Comparison of ENCODE assay signal across 8 cellular contexts in the genomic region with DNA sequence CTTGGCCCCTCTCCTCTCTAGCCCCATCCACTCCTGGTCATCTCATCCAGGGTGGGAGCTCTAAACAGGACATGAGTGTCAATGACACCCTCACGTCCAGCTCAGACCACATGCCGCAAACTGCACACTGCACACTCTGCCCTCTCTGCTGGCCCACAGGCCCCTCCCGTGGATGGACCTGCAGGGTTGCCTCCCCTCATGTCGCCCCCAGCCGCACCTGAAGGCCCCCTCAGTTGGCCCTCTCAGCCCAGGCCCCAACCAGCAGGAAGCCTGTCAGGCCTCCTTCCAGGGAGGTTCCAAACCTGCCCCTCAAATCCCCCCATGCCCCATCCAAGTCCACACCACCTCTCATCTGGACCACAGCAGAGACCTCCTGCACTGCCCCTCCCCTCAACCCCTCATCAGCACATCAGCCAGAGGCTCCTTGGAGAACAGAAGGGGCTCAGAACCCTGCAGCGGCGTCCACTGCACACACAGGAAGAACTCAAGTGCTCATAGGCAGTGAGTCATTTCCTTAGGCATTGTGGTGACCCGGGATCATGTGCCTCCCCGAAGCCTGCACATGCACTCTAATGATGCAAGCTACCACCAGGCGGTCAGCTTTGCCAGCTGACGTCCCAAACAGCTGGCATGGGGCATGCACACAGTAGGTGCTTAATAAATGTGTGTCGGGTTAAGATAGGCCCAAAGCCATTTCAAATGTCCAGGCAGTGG. TPM values are rescaled to one million over a fixed set of nuclear protein-coding genes. Genes with fewer than 3 reads are reported as not detected.
DNase-seq lines count a peak whose midpoint lies in the region; ATAC-seq, FAIRE-seq and TF ChIP-seq lines count a peak whose summit lies in the region.

No MANE protein-coding gene starts in this region.

- peaks cover 9% of the 10 kb centered on the region for H3K9me3 Mint-ChIP-seq in glutamatergic neuron (ENCODE audit: unreplicated experiment)
- H3K9me3 Mint-ChIP-seq in type B pancreatic cell, result no peaks in the 10 kb centered on the region

- H3K4me1 Mint-ChIP-seq in glutamatergic neuron (ENCODE audit: low read depth, unreplicated experiment), result peaks cover 9% of the 10 kb centered on the region
- H3K4me1 Mint-ChIP-seq in type B pancreatic cell (ENCODE audit: unreplicated experiment), result peaks cover 14% of the 10 kb centered on the region

- TF ChIP-seq CTCF in glutamatergic neuron (IDR thresholded peaks at IDR 0.05; ENCODE audit: partially characterized antibody, unreplicated experiment) (no peak), type B pancreatic cell (conservative IDR thresholded peaks at IDR 0.05) (no peak)

- DNase-seq in GM12891 (ENCODE audit: insufficient read length, low spot score) (no peak), glomerular visceral epithelial cell (ENCODE audit: extremely low spot score) (peak; percentile 82), glutamatergic neuron (no peak), type B pancreatic cell (ENCODE audit: extremely low spot score, unreplicated experiment) (no peak)
- DNase-seq in activated effector memory CD4-positive, alpha-beta T cell treated with anti-CD3 and anti-CD28 coated beads, Interleukin-2, amount 50 U/mL, for 16 hours, result peak; percentile 82
- DNase-seq in stimulated activated CD4-positive, alpha-beta T cell treated with anti-CD3 and anti-CD28 coated beads, Interleukin-15, amount 100 ng/mL, for 1 hour (ENCODE audit: low read depth in 1 of 2, low spot score in 1 of 2), result peak; percentile 18 to 26

- H3K27ac Mint-ChIP-seq in glutamatergic neuron (ENCODE audit: unreplicated experiment) (no peak overlapping the region), type B pancreatic cell (no peak overlapping the region)

- H3K27me3 Mint-ChIP-seq in glutamatergic neuron (ENCODE audit: unreplicated experiment) (peaks cover 15% of the 10 kb centered on the region), type B pancreatic cell (peaks cover 3% of the 10 kb centered on the region)

- H3K4me3 Mint-ChIP-seq in glutamatergic neuron (ENCODE audit: unreplicated experiment) (no peak overlapping the region), type B pancreatic cell (no peak overlapping the region)

- H3K36me3 Mint-ChIP-seq in glutamatergic neuron (ENCODE audit: unreplicated experiment) (peaks cover 3% of the 10 kb centered on the region), type B pancreatic cell (no peaks in the 10 kb centered on the region)

- no peak for TF ChIP-seq POLR2A in GM12891 (IDR thresholded peaks at IDR 0.05; ENCODE audit: low read depth, low read length)

- FAIRE-seq in GM12891 (lab: Jason Lieb, UNC), result peak; percentile 61

- no peak for ATAC-seq in HG02870 (IDR thresholded peaks at IDR 0.05; ENCODE audit: unreplicated experiment)

TF ChIP-seq in GM12891, 5 proteins besides CTCF, POLR2A, EP300 and RAD21:
- TF ChIP-seq POLR2AphosphoS5 (IDR thresholded peaks at IDR 0.05; ENCODE audit: low read depth, low read length) (no peak), SPI1 (IDR thresholded peaks at IDR 0.05; ENCODE audit: low read depth, low read length) (no peak), TAF1 (IDR thresholded peaks at IDR 0.05; ENCODE audit: low read depth, low read length) (no peak), PAX5 (IDR thresholded peaks at IDR 0.05; ENCODE audit: insufficient read depth, low read length, severe bottlenecking) (no peak), POU2F2 (IDR thresholded peaks at IDR 0.05; ENCODE audit: low read depth, low read length) (no peak)

TF ChIP-seq in PFSK-1, 5 proteins besides CTCF, POLR2A, EP300 and RAD21:
- peak; percentile 40; the same call in 1 of the 2 replicates for TF ChIP-seq POLR2AphosphoS5 (IDR thresholded peaks at IDR 0.05; ENCODE audit: low read depth, low read length)
- peak; percentile 66 for TF ChIP-seq FOXP2 (optimal IDR thresholded peaks at IDR 0.05; ENCODE audit: borderline replicate concordance, extremely low read depth, extremely low read length, insufficient read depth)
- TF ChIP-seq, protein P1, sequence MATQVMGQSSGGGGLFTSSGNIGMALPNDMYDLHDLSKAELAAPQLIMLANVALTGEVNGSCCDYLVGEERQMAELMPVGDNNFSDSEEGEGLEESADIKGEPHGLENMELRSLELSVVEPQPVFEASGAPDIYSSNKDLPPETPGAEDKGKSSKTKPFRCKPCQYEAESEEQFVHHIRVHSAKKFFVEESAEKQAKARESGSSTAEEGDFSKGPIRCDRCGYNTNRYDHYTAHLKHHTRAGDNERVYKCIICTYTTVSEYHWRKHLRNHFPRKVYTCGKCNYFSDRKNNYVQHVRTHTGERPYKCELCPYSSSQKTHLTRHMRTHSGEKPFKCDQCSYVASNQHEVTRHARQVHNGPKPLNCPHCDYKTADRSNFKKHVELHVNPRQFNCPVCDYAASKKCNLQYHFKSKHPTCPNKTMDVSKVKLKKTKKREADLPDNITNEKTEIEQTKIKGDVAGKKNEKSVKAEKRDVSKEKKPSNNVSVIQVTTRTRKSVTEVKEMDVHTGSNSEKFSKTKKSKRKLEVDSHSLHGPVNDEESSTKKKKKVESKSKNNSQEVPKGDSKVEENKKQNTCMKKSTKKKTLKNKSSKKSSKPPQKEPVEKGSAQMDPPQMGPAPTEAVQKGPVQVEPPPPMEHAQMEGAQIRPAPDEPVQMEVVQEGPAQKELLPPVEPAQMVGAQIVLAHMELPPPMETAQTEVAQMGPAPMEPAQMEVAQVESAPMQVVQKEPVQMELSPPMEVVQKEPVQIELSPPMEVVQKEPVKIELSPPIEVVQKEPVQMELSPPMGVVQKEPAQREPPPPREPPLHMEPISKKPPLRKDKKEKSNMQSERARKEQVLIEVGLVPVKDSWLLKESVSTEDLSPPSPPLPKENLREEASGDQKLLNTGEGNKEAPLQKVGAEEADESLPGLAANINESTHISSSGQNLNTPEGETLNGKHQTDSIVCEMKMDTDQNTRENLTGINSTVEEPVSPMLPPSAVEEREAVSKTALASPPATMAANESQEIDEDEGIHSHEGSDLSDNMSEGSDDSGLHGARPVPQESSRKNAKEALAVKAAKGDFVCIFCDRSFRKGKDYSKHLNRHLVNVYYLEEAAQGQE (IDR thresholded peaks at IDR 0.05; ENCODE audit: insufficient read depth in 1 of 2, low read depth in 2 of 2, low read length in 2 of 2), result peak in 1 of 2 experiments; percentile 59; a peak in 1 of 4 replicates
- TF ChIP-seq TAF1 (IDR thresholded peaks at IDR 0.05; ENCODE audit: borderline replicate concordance, insufficient read depth, low read length), result no peak
- TF ChIP-seq SIN3A (IDR thresholded peaks at IDR 0.05; ENCODE audit: borderline replicate concordance, insufficient read depth, low read length), result 0 out of 2 replicates have a peak, but pooled peaks have one; percentile 64

RNA-seq across cellular contexts. Expression of a gene that starts 12.9 kb away (rescaled TPM):
- 0.15 TPM for polyA plus RNA-seq in GM12891 (2012; ENCODE audit: low read depth, missing spikeins)
- polyA plus RNA-seq in PFSK-1 (2012; ENCODE audit: insufficient read length, low read depth), result 70.8 TPM
- total RNA-seq in glutamatergic neuron (ENCODE audit: unreplicated experiment), result 391 TPM
- 108 and 140 TPM in 2 replicates for total RNA-seq in type B pancreatic cell (ENCODE audit: low replicate concordance)

RNA-seq across cellular contexts. Expression of a gene that starts 30.7 kb away (rescaled TPM):
- 0.42 TPM for polyA plus RNA-seq in GM12891 (2012; ENCODE audit: low read depth, missing spikeins)
- polyA plus RNA-seq in PFSK-1 (2012; ENCODE audit: insufficient read length, low read depth), result 318 TPM
- total RNA-seq in glutamatergic neuron (ENCODE audit: unreplicated experiment) (1.2 TPM), type B pancreatic cell (ENCODE audit: low replicate concordance) (3.7 and 14.2 TPM in 2 replicates)

Comparison
In these comparisons a context has a peak if more than half of its experiments do, and no peak if none do; other contexts are left out.
1. DNase-seq: peak in activated effector memory CD4-positive, alpha-beta T cell treated with anti-CD3 and anti-CD28 coated beads, Interleukin-2, amount 50 U/mL, for 16 hours (single experiment), glomerular visceral epithelial cell (single experiment) and stimulated activated CD4-positive, alpha-beta T cell treated with anti-CD3 and anti-CD28 coated beads, Interleukin-15, amount 100 ng/mL, for 1 hour (2 of 2); none in GM12891 (single experiment), glutamatergic neuron (single experiment) and type B pancreatic cell (single experiment).